1 cellular context compared by ENCODE assay signal in genomic region chr14:104749958-104750529, GRCh38.
TF ChIP-seq lines count a peak whose summit lies in the region.

No MANE protein-coding gene starts in this region.

TF ChIP-seq in HEK293, 187 proteins besides CTCF, POLR2A, EP300 and RAD21 (continued from another document):
- TF ChIP-seq PRDM6 (tag by site-specific recombination; IDR thresholded peaks at IDR 0.05) (no peak), ZFP3 (tag by site-specific recombination; IDR thresholded peaks at IDR 0.05; ENCODE audit: low read depth) (no peak), ZNF501 (tag by site-specific recombination; IDR thresholded peaks at IDR 0.05) (no peak), PRDM10 (tag by site-specific recombination; IDR thresholded peaks at IDR 0.05) (no peak)
